ENCODE assay signal across 10 cellular contexts in genomic region chr1:209095627-209096595, GRCh38.
A peak's percentile ranks its signal among the peaks of the same experiment; 100 is the strongest.
DNase-seq lines count a peak whose midpoint lies in the region; ATAC-seq and TF ChIP-seq lines count a peak whose summit lies in the region.
"Had no signal": no experiment of that assay in that cellular context is flagged by ENCODE, and none has a peak within 500 bp of the region (broad histone marks: within the 10 kb centered on the region; RNA-seq: fewer than 3 reads in every experiment).

No MANE protein-coding gene starts in this region.

- H3K4me3 Mint-ChIP-seq in mesothelial cell of epicardium: no peak overlapping the region

- no peak overlapping the region for H3K27ac ChIP-seq in right cardiac atrium (ENCODE audit: low read length)

- no peaks in the 10 kb centered on the region for H3K27me3 ChIP-seq in right cardiac atrium (ENCODE audit: control insufficient read depth, insufficient read depth)

- 79% methylated on average over 9 of the region's 9 CpGs for WGBS in right cardiac atrium

- H3K27ac Mint-ChIP-seq in mesothelial cell of epicardium: no peak overlapping the region

- H3K4me1 Mint-ChIP-seq in mesothelial cell of epicardium: peaks cover 10% of the 10 kb centered on the region

- H3K4me3 ChIP-seq in right cardiac atrium (ENCODE audit: low read length): no peak overlapping the region
- H3K4me3 ChIP-seq: GM12878 had no signal

- H3K9me3 Mint-ChIP-seq in mesothelial cell of epicardium: peaks cover 5% of the 10 kb centered on the region

- peak; percentile 72 for ATAC-seq in GM19397 (IDR thresholded peaks at IDR 0.05; ENCODE audit: unreplicated experiment)
- peak; percentile 81 for ATAC-seq in esophagus mucosa
- ATAC-seq in stimulated activated naive CD8-positive, alpha-beta T cell treated with anti-CD3 and anti-CD28 coated beads, Interleukin-15, Interleukin-2, amounts not matched to agents 100 U/mL and 50 U/mL, for 24 hours: no peak
- ATAC-seq in right cardiac atrium: no peak
- ATAC-seq: GM12878 had no signal

- no peaks in the 10 kb centered on the region for H3K4me1 ChIP-seq in right cardiac atrium (ENCODE audit: control insufficient read depth, insufficient read depth, low read length)

- DNase-seq in M059J (ENCODE audit: low read depth) (peak; percentile 96), GF-D8 (lab: John Stamatoyannopoulos, UW) (no peak), right cardiac atrium (no peak), mesothelial cell of epicardium (ENCODE audit: low spot score in 2 of 2, unreplicated experiment in 2 of 2) (no peak)
- DNase-seq in stimulated activated naive CD8-positive, alpha-beta T cell treated with anti-CD3 and anti-CD28 coated beads, Interleukin-15, Interleukin-2, amounts not matched to agents 100 U/mL and 50 U/mL, for 24 hours: no peak
- DNase-seq: activated CD4-positive, CD25-positive, alpha-beta regulatory T cell; NCI-H510A had no signal

- H3K9me3 ChIP-seq in right cardiac atrium (ENCODE audit: control insufficient read depth, low read length): no peaks in the 10 kb centered on the region

- H3K27me3 Mint-ChIP-seq in mesothelial cell of epicardium (ENCODE audit: low read depth): peaks cover 7% of the 10 kb centered on the region

- no peak for TF ChIP-seq CTCF in mesothelial cell of epicardium (IDR thresholded peaks at IDR 0.05; ENCODE audit: unreplicated experiment)

- no peaks in the 10 kb centered on the region for H3K36me3 Mint-ChIP-seq in mesothelial cell of epicardium

- intact Hi-C loops in right cardiac atrium (cut with DNase I): no loop called here

Comparison
In these comparisons a context has a peak if more than half of its experiments do, and no peak if none do; other contexts are left out.
1. ATAC-seq: peak in GM19397 (single experiment) and esophagus mucosa (single experiment); none in stimulated activated naive CD8-positive, alpha-beta T cell treated with anti-CD3 and anti-CD28 coated beads, Interleukin-15, Interleukin-2, amounts not matched to agents 100 U/mL and 50 U/mL, for 24 hours (single experiment) and right cardiac atrium (0 of 2).